ENCODE assay signal across 10 cellular contexts in the genomic region with DNA sequence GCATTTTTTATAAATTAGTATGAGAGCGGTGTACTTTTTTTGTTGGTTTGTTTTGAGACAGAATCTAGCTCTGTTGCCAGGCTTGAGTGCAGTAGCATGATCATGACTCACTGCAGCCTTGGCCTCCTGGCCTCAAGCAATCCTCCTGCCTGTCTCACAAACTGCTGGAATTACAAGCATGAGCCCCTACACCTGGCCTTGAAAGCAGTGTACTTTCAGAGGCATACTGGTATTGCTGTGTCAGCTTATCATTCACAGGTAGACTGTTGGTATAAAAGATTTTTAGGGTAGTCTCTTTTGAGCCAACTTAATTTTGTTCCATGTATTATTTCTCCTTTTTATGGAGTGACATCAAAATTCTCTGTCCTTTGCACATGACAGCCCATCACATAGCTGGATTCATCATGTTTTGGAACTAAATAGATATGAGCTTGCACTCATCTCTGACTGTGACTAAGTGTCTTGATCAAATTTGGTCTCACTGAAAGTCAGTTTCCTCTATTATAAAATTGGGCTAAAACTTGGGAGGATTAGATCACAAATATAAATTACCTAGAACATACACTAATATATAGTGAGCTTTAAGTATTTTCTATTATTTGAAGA. TPM values are rescaled to one million over a fixed set of nuclear protein-coding genes. Genes with fewer than 3 reads are reported as not detected.
DNase-seq lines count a peak whose midpoint lies in the region; ATAC-seq and TF ChIP-seq lines count a peak whose summit lies in the region.
"Had no signal": no experiment of that assay in that cellular context is flagged by ENCODE, and none has a peak within 500 bp of the region (broad histone marks: within the 10 kb centered on the region; RNA-seq: fewer than 3 reads in every experiment).

No MANE protein-coding gene starts in this region.

- H4K20me1 ChIP-seq in BLaER1 (no peaks in the 10 kb centered on the region), osteoblast (ENCODE audit: insufficient read depth, low read length) (no peaks in the 10 kb centered on the region)

- POLR2A ChIA-PET in Panc1 (lab: Charles Lee) = interaction anchor here (0.6 kb wide), 1 partner anchor 22 kb away, joined by 4 read pairs; no protein-coding TSS in a partner anchor

- H3K27me3 ChIP-seq in BLaER1 (no peaks in the 10 kb centered on the region), Panc1 (ENCODE audit: control insufficient read depth, insufficient read depth, low read length) (no peaks in the 10 kb centered on the region), osteoblast (ENCODE audit: insufficient read depth, low read length) (no peaks in the 10 kb centered on the region)

- DNase-seq in Panc1 (ENCODE audit: low read depth, low spot score) = peak; percentile 89
- peak; percentile 92 for DNase-seq in fibroblast of gingiva (ENCODE audit: low read depth)
- peak; percentile 30 for DNase-seq in osteoblast (ENCODE audit: insufficient read length, low spot score, missing footprints)
- no peak for DNase-seq in activated gamma-delta T cell (lab: John Stamatoyannopoulos, UW)
- no peak for DNase-seq in GM13976 (ENCODE audit: low spot score)
- DNase-seq: activated naive CD4-positive, alpha-beta T cell had no signal

- no TSS peak for BruUV-seq in Panc1 (replicated peaks; lab: Mats Ljungman, UMichigan)

- H2AFZ ChIP-seq in osteoblast (ENCODE audit: low read length) = no peak overlapping the region

- in situ Hi-C loops in Panc1 (cut with HindIII; ENCODE audit: low pct_unique_long_range_greater_than_20kb, low sequenced_read_pairs) (no loop called here), GM13976 (cut with MboI; ENCODE audit: low sequenced_read_pairs, unreplicated experiment) (no loop called here)

- intact Hi-C loops in Panc1 (cut with micrococcal nuclease; ENCODE audit: unreplicated experiment) = no loop called here

- H3K36me3 ChIP-seq in BLaER1 = no peaks in the 10 kb centered on the region
- no peaks in the 10 kb centered on the region for H3K36me3 ChIP-seq in Panc1 (ENCODE audit: control insufficient read depth, insufficient read depth, low read length)
- H3K36me3 ChIP-seq in osteoblast (ENCODE audit: insufficient read depth, low read length) = no peaks in the 10 kb centered on the region
- H3K36me3 ChIP-seq: thoracic aorta had no signal

- ATAC-seq in Panc1 (peak; percentile 100), HG03457 (IDR thresholded peaks at IDR 0.05; ENCODE audit: unreplicated experiment) (no peak), HG03039 (IDR thresholded peaks at IDR 0.05; ENCODE audit: unreplicated experiment) (no peak)

- no peak for TF ChIP-seq CTCF in Panc1 (IDR thresholded peaks at IDR 0.05)
- TF ChIP-seq CTCF in osteoblast (IDR thresholded peaks at IDR 0.05; ENCODE audit: extremely low read depth, low read depth, low read length) = no peak
- no peak for TF ChIP-seq CTCF in GM13976 (IDR thresholded peaks at IDR 0.05; ENCODE audit: borderline replicate concordance, control extremely low read depth, extremely low read depth, insufficient read depth, missing control alignments)

- CTCF ChIA-PET in Panc1 (lab: Charles Lee) = no interaction called here

- peak overlapping the region; percentile 15; the same call in 1 of the 2 replicates for H3K4me2 ChIP-seq in BLaER1
- peak overlapping the region; percentile 54 for H3K4me2 ChIP-seq in osteoblast (ENCODE audit: insufficient read depth, low read length)

- H3K27ac ChIP-seq in BLaER1 = no peak overlapping the region
- H3K27ac ChIP-seq in Panc1 (ENCODE audit: low read length) = peak overlapping the region; percentile 78
- H3K27ac ChIP-seq in osteoblast (ENCODE audit: low read depth, low read length) = peak overlapping the region; percentile 92
- H3K27ac ChIP-seq: thoracic aorta had no signal

- peaks cover 14% of the 10 kb centered on the region for H3K4me1 ChIP-seq in BLaER1
- peaks cover 8% of the 10 kb centered on the region for H3K4me1 ChIP-seq in Panc1 (ENCODE audit: control insufficient read depth, insufficient read depth, low read length)
- peaks cover 34% of the 10 kb centered on the region for H3K4me1 ChIP-seq in osteoblast (ENCODE audit: insufficient read depth, low read length)

- no peak overlapping the region for H3K4me3 ChIP-seq in BLaER1
- H3K4me3 ChIP-seq in Panc1 (ENCODE audit: low read depth in 2 of 2, low read length in 2 of 2) = no peak overlapping the region
- no peak overlapping the region for H3K4me3 ChIP-seq in osteoblast (ENCODE audit: insufficient read depth, low read length)
- H3K4me3 ChIP-seq: thoracic aorta had no signal

- H3K9me3 ChIP-seq in BLaER1 (no peaks in the 10 kb centered on the region), Panc1 (ENCODE audit: control insufficient read depth, insufficient read depth, low read depth, low read length) (no peaks in the 10 kb centered on the region), osteoblast (ENCODE audit: low read depth, low read length) (no peaks in the 10 kb centered on the region)
- H3K9me3 ChIP-seq: thoracic aorta had no signal

- no peak overlapping the region for H3K9ac ChIP-seq in BLaER1

- H3K79me2 ChIP-seq in osteoblast (ENCODE audit: insufficient read depth, low read length) = no peaks in the 10 kb centered on the region

RNA-seq across cellular contexts. Expression of a gene that starts 12.4 kb away (rescaled TPM):
- total RNA-seq in Panc1 (2021; ENCODE audit: unreplicated experiment) (not detected), osteoblast (not detected in 2 replicates)
- not detected for polyA plus RNA-seq in Panc1 (2012; ENCODE audit: insufficient read length)
- total RNA-seq: thoracic aorta had no signal

Comparison
In these comparisons a context has a peak if more than half of its experiments do, and no peak if none do; other contexts are left out.
1. DNase-seq: peak in Panc1 (single experiment), fibroblast of gingiva (single experiment) and osteoblast (single experiment); none in activated gamma-delta T cell (single experiment) and GM13976 (single experiment).